In the genomic region with DNA sequence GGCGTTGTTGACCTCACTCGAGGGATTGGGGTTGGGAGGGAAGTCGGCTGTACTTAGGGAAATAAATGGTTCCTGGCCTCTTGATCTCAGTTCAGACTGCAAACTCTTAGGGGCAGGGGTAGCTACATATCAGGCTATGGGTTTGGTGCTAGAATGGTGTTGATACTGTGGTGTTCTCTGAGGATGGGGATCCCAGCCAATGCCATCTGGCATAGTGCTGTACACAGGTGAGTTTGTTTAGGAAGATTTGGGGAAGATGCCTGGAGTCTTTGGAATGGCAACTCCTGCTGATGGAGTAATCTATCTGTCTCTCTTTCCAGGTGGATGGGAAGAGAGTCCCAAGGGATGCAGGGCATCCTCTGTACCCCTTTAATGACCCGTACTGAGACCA, we compare ENCODE assay signal across 15 cellular contexts. TPM values are rescaled to one million over a fixed set of nuclear protein-coding genes. Genes with fewer than 3 reads are reported as not detected.
DNase-seq lines count a peak whose midpoint lies in the region; ATAC-seq and TF ChIP-seq lines count a peak whose summit lies in the region.
"Had no signal": no experiment of that assay in that cellular context is flagged by ENCODE, and none has a peak within 500 bp of the region (broad histone marks: within the 10 kb centered on the region; RNA-seq: fewer than 3 reads in every experiment).

No MANE protein-coding gene starts in this region.

- DNase-seq in activated naive CD4-positive, alpha-beta T cell treated with anti-CD3 and anti-CD28 coated beads for 36 hours, result no peak
- no peak for DNase-seq in activated naive CD4-positive, alpha-beta T cell treated with anti-CD3 and anti-CD28 coated beads, Interleukin-2, amount 50 U/mL, for 16 hours
- DNase-seq in left colon, result no peak
- no peak for DNase-seq in A172 (ENCODE audit: low spot score)
- DNase-seq in HAP-1 (ENCODE audit: low spot score in 2 of 2), result no peak
- DNase-seq in HUDEP-2 (lab: John Stamatoyannopoulos, UW; ENCODE audit: unreplicated experiment in 76 of 76), result no peak
- DNase-seq: activated gamma-delta T cell, NCI-H524 treated with DMSO at 0.1 percent for 48 hours had no signal

- H3K9me3 ChIP-seq in HAP-1, result no peaks in the 10 kb centered on the region
- H3K9me3 ChIP-seq: adrenal gland, sigmoid colon had no signal

- CTCF ChIA-PET in activated naive CD4-positive, alpha-beta T cell treated with anti-CD3 and anti-CD28 coated beads for 36 hours (lab: Charles Lee), result interaction anchor here (0.7 to 7.0 kb wide), 20 partner anchors 11 to 222 kb away, joined by 3 to 98 read pairs (median 4); a partner anchor contains a TSS

- peak overlapping the region; percentile 34 for H3K27ac Mint-ChIP-seq in activated naive CD4-positive, alpha-beta T cell treated with anti-CD3 and anti-CD28 coated beads for 36 hours

- peaks cover 2% of the 10 kb centered on the region for H3K4me1 Mint-ChIP-seq in activated naive CD4-positive, alpha-beta T cell treated with anti-CD3 and anti-CD28 coated beads for 36 hours (ENCODE audit: low read depth)

- H3K4me1 ChIP-seq in HAP-1, result peaks cover 3% of the 10 kb centered on the region; the same call in 1 of the 2 replicates

- ATAC-seq in left colon, result peak; percentile 4
- ATAC-seq in GM18498 (IDR thresholded peaks at IDR 0.05; ENCODE audit: unreplicated experiment), result no peak

- H3K27me3 Mint-ChIP-seq in activated naive CD4-positive, alpha-beta T cell treated with anti-CD3 and anti-CD28 coated beads for 36 hours (ENCODE audit: low read depth), result no peaks in the 10 kb centered on the region
- H3K27me3 Mint-ChIP-seq: naive thymus-derived CD4-positive, alpha-beta T cell had no signal

- TF ChIP-seq CTCF in VCaP (conservative IDR thresholded peaks at IDR 0.05), result no peak

- peaks cover 22% of the 10 kb centered on the region for H3K36me3 Mint-ChIP-seq in activated naive CD4-positive, alpha-beta T cell treated with anti-CD3 and anti-CD28 coated beads for 36 hours (ENCODE audit: low read depth)

- H3K27me3 ChIP-seq in HAP-1 (ENCODE audit: low read depth), result no peaks in the 10 kb centered on the region
- H3K27me3 ChIP-seq: adrenal gland, cardiac muscle cell, sigmoid colon had no signal

- no peak overlapping the region for H3K4me3 Mint-ChIP-seq in activated naive CD4-positive, alpha-beta T cell treated with anti-CD3 and anti-CD28 coated beads for 36 hours
- H3K4me3 Mint-ChIP-seq: CD8-positive, alpha-beta T cell; naive thymus-derived CD4-positive, alpha-beta T cell had no signal

- in situ Hi-C loops in HAP-1 (cut with MboI; ENCODE audit: low sequenced_read_pairs), result loop anchor here (5.0 to 10.0 kb wide), 2 partner anchors 62 to 215 kb away; no protein-coding TSS in a partner anchor

- no peak overlapping the region for H3K4me3 ChIP-seq in HAP-1
- H3K4me3 ChIP-seq: adrenal gland, cardiac muscle cell, sigmoid colon had no signal

- H3K9me3 Mint-ChIP-seq in activated naive CD4-positive, alpha-beta T cell treated with anti-CD3 and anti-CD28 coated beads for 36 hours, result no peaks in the 10 kb centered on the region
- H3K9me3 Mint-ChIP-seq: CD8-positive, alpha-beta T cell; naive thymus-derived CD4-positive, alpha-beta T cell had no signal

- intact Hi-C loops in activated naive CD4-positive, alpha-beta T cell treated with anti-CD3 and anti-CD28 coated beads for 36 hours (cut with micrococcal nuclease), result no loop called here
- intact Hi-C loops in left colon (cut with DNase I, micrococcal nuclease), result loop anchor here in 1 of 2 donors (10.0 kb wide), 1 partner anchor 55 kb away; no protein-coding TSS in a partner anchor

- peak overlapping the region; percentile 59 for H3K27ac ChIP-seq in VCaP
- H3K27ac ChIP-seq: cardiac muscle cell had no signal

- H3K36me3 ChIP-seq in HAP-1 (replicated peaks), result peaks cover 48% of the 10 kb centered on the region

RNA-seq across cellular contexts. Expression of a gene that starts 14.3 kb away (rescaled TPM):
- total RNA-seq in activated naive CD4-positive, alpha-beta T cell treated with anti-CD3 and anti-CD28 coated beads for 36 hours, result 100 to 1,000 TPM; 222 to 229 TPM
- total RNA-seq in left colon, result 10 to 100 TPM; 41.3 to 48.7 TPM
- total RNA-seq in A172 (2014; rRNA removed; shearing (Covaris generic)), result 135 and 136 TPM in 2 replicates

RNA-seq across cellular contexts. Expression of a gene that starts 18.9 kb away (rescaled TPM):
- total RNA-seq in activated naive CD4-positive, alpha-beta T cell treated with anti-CD3 and anti-CD28 coated beads for 36 hours, result 100 to 1,000 TPM; 207 to 217 TPM
- total RNA-seq in left colon, result 100 to 1,000 TPM; 186 to 220 TPM
- 86.0 and 99.4 TPM in 2 replicates for total RNA-seq in A172 (2014; rRNA removed; shearing (Covaris generic))

RNA-seq across cellular contexts. Expression of a gene that starts 47.9 kb away (rescaled TPM):
- total RNA-seq in activated naive CD4-positive, alpha-beta T cell treated with anti-CD3 and anti-CD28 coated beads for 36 hours, result 100 to 1,000 TPM; 596 to 641 TPM
- 100 to 1,000 TPM; 286 to 299 TPM for total RNA-seq in left colon
- 1,113 and 1,123 TPM in 2 replicates for total RNA-seq in A172 (2014; rRNA removed; shearing (Covaris generic))

RNA-seq across cellular contexts. Expression of a gene that starts 54.3 kb away (rescaled TPM):
- 1 to 10 TPM in 1 of 2 experiments, under 1 TPM in 1; 0.62 to 1.0 TPM for total RNA-seq in activated naive CD4-positive, alpha-beta T cell treated with anti-CD3 and anti-CD28 coated beads for 36 hours
- total RNA-seq in left colon, result 1 to 10 TPM; 2.8 to 5.6 TPM
- total RNA-seq in A172 (2014; rRNA removed; shearing (Covaris generic)), result 0.26 and 0.38 TPM in 2 replicates
